Comparison of ENCODE assay signal across 1 cellular context in the genomic region with DNA sequence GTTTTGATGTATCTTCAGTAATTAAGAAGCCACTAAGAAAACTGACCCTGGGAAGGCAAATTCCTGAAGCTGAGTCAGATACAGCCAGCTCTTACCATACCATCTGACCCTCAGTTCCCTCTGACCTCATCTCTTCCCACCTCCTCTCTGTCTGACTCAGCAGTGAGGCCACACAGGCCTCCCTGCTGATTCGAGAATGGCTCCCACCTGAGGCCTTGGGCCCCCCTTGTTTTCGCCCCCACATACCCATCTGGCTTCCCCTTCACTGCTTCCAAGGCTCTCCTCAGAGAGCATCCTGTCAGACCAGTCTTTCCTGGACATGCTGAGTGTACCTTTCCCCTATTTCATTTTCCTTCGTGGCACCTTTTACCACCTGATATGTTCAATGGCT.
TF ChIP-seq lines count a peak whose summit lies in the region.

No MANE protein-coding gene starts in this region.

TF ChIP-seq in K562, 482 proteins besides CTCF, POLR2A, EP300 and RAD21 (continued from another document and continues in another):
- TF ChIP-seq, protein P1, sequence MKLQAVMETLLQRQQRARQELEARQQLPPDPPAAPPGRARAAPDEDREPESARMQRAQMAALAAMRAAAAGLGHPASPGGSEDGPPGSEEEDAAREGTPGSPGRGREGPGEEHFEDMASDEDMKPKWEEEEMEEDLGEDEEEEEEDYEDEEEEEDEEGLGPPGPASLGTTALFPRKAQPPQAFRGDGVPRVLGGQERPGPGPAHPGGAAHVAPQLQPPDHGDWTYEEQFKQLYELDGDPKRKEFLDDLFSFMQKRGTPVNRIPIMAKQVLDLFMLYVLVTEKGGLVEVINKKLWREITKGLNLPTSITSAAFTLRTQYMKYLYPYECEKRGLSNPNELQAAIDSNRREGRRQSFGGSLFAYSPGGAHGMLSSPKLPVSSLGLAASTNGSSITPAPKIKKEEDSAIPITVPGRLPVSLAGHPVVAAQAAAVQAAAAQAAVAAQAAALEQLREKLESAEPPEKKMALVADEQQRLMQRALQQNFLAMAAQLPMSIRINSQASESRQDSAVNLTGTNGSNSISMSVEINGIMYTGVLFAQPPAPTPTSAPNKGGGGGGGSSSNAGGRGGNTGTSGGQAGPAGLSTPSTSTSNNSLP (IDR thresholded peaks at IDR 0.05; ENCODE audit: borderline replicate concordance, low read depth, low read length), result no peak
- peak; percentile 0 for TF ChIP-seq TAF1 (IDR thresholded peaks at IDR 0.05; ENCODE audit: control insufficient read depth, extremely low read depth, insufficient read depth, low read length, severe bottlenecking)
- no peak for TF ChIP-seq UBTF (IDR thresholded peaks at IDR 0.05; ENCODE audit: borderline replicate concordance in 1 of 2, low read depth in 2 of 2, low read length in 2 of 2)
- no peak for TF ChIP-seq THRAP3 (IDR thresholded peaks at IDR 0.05; ENCODE audit: borderline replicate concordance)
- TF ChIP-seq JUN (IDR thresholded peaks at IDR 0.05; ENCODE audit: borderline replicate concordance, low read depth, low read length), result peak; percentile 83
- TF ChIP-seq JUN (CRISPR knock-in tag; IDR thresholded peaks at IDR 0.05; ENCODE audit: borderline replicate concordance), result no peak
- no peak for TF ChIP-seq TCF7L2 (IDR thresholded peaks at IDR 0.05; ENCODE audit: low read depth, low read length)
- TF ChIP-seq, protein P2, sequence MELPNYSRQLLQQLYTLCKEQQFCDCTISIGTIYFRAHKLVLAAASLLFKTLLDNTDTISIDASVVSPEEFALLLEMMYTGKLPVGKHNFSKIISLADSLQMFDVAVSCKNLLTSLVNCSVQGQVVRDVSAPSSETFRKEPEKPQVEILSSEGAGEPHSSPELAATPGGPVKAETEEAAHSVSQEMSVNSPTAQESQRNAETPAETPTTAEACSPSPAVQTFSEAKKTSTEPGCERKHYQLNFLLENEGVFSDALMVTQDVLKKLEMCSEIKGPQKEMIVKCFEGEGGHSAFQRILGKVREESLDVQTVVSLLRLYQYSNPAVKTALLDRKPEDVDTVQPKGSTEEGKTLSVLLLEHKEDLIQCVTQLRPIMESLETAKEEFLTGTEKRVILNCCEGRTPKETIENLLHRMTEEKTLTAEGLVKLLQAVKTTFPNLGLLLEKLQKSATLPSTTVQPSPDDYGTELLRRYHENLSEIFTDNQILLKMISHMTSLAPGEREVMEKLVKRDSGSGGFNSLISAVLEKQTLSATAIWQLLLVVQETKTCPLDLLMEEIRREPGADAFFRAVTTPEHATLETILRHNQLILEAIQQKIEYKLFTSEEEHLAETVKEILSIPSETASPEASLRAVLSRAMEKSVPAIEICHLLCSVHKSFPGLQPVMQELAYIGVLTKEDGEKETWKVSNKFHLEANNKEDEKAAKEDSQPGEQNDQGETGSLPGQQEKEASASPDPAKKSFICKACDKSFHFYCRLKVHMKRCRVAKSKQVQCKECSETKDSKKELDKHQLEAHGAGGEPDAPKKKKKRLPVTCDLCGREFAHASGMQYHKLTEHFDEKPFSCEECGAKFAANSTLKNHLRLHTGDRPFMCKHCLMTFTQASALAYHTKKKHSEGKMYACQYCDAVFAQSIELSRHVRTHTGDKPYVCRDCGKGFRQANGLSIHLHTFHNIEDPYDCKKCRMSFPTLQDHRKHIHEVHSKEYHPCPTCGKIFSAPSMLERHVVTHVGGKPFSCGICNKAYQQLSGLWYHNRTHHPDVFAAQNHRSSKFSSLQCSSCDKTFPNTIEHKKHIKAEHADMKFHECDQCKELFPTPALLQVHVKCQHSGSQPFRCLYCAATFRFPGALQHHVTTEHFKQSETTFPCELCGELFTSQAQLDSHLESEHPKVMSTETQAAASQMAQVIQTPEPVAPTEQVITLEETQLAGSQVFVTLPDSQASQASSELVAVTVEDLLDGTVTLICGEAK (IDR thresholded peaks at IDR 0.05), result no peak
- TF ChIP-seq, protein P2 (CRISPR knock-in tag; IDR thresholded peaks at IDR 0.05), result no peak
- TF ChIP-seq ZKSCAN3 (CRISPR knock-in tag; IDR thresholded peaks at IDR 0.05), result no peak
- TF ChIP-seq CSDE1 (IDR thresholded peaks at IDR 0.05), result no peak
- no peak for TF ChIP-seq PTBP1 (IDR thresholded peaks at IDR 0.05; ENCODE audit: low read depth, low read length)
- no peak for TF ChIP-seq CBX2 (IDR thresholded peaks at IDR 0.05; ENCODE audit: insufficient read depth, low read length, poor library complexity, severe bottlenecking)
- TF ChIP-seq SUPT5H (IDR thresholded peaks at IDR 0.05), result 0 out of 2 replicates have a peak, but pooled peaks have one; percentile 26
- no peak for TF ChIP-seq TAL1 (IDR thresholded peaks at IDR 0.05)
- TF ChIP-seq GMEB1 (CRISPR knock-in tag; IDR thresholded peaks at IDR 0.05), result no peak
- no peak for TF ChIP-seq TCFL5 (CRISPR knock-in tag; conservative IDR thresholded peaks at IDR 0.05)
- TF ChIP-seq DDX20 (tag; IDR thresholded peaks at IDR 0.05; ENCODE audit: low read depth), result no peak
- TF ChIP-seq, protein P3, sequence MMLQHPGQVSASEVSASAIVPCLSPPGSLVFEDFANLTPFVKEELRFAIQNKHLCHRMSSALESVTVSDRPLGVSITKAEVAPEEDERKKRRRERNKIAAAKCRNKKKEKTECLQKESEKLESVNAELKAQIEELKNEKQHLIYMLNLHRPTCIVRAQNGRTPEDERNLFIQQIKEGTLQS (IDR thresholded peaks at IDR 0.05), result peak; percentile 92
- TF ChIP-seq, protein P3 (CRISPR knock-in tag; conservative IDR thresholded peaks at IDR 0.05), result no peak
- TF ChIP-seq E2F6 (IDR thresholded peaks at IDR 0.05; ENCODE audit: borderline replicate concordance in 1 of 2, extremely low read depth in 1 of 2, insufficient read depth in 1 of 2, insufficient read length in 1 of 2, low read depth in 1 of 2, low read length in 1 of 2, poor library complexity in 1 of 2, severe bottlenecking in 1 of 2), result peak in 1 of 2 experiments; percentile 26
- no peak for TF ChIP-seq CBX3 (IDR thresholded peaks at IDR 0.05; ENCODE audit: borderline replicate concordance in 1 of 2, low read length in 2 of 2)
- no peak for TF ChIP-seq PCBP2 (IDR thresholded peaks at IDR 0.05; ENCODE audit: low read depth, low read length, poor library complexity, severe bottlenecking)
- TF ChIP-seq ZBTB34 (CRISPR knock-in tag; IDR thresholded peaks at IDR 0.05), result no peak
- TF ChIP-seq, protein P4, sequence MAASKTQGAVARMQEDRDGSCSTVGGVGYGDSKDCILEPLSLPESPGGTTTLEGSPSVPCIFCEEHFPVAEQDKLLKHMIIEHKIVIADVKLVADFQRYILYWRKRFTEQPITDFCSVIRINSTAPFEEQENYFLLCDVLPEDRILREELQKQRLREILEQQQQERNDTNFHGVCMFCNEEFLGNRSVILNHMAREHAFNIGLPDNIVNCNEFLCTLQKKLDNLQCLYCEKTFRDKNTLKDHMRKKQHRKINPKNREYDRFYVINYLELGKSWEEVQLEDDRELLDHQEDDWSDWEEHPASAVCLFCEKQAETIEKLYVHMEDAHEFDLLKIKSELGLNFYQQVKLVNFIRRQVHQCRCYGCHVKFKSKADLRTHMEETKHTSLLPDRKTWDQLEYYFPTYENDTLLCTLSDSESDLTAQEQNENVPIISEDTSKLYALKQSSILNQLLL (CRISPR knock-in tag; IDR thresholded peaks at IDR 0.05; ENCODE audit: borderline replicate concordance), result no peak
- no peak for TF ChIP-seq FOXK1 (CRISPR knock-in tag; IDR thresholded peaks at IDR 0.05; ENCODE audit: borderline replicate concordance)
- TF ChIP-seq ZNF232 (CRISPR knock-in tag; IDR thresholded peaks at IDR 0.05), result no peak
- TF ChIP-seq NR2C2 (CRISPR knock-in tag; IDR thresholded peaks at IDR 0.05), result no peak
- TF ChIP-seq NR2C2 (tag; IDR thresholded peaks at IDR 0.05), result peak; percentile 90
- TF ChIP-seq EWSR1 (IDR thresholded peaks at IDR 0.05; ENCODE audit: borderline replicate concordance, low read depth, partially characterized antibody), result no peak
- TF ChIP-seq BACH1 (tag; IDR thresholded peaks at IDR 0.05), result peak; percentile 72; the same call in 1 of the 2 replicates
- no peak for TF ChIP-seq NR1H2 (CRISPR knock-in tag; IDR thresholded peaks at IDR 0.05)
- TF ChIP-seq ZNF174 (CRISPR knock-in tag; IDR thresholded peaks at IDR 0.05), result no peak
- TF ChIP-seq SRF (CRISPR knock-in tag; IDR thresholded peaks at IDR 0.05), result no peak
- TF ChIP-seq MAFK (IDR thresholded peaks at IDR 0.05; ENCODE audit: low read length), result peak; percentile 72
- no peak for TF ChIP-seq CHAMP1 (IDR thresholded peaks at IDR 0.05)
